In the genomic region with DNA sequence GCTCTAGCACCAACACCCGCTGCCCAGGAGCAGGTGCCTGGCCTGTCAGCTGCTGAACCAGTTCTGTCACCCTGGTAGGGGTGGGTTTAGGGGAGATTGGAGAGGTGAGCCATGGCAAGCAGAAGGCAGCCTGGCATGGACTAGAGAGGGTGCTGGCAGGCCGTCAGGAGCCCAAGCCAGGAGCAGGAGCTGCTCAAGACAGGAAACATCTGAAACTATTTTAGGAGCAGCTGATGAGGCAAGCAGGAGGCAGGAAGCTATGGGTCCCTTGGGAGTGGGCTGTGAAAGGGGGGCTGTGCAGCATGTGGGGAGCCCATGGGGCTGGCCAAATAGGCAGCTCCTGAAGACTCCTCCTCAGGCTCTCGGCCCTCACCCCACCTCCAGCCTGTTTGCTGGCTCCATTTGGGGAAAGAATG, we compare ENCODE assay signal across 9 cellular contexts. TPM values are rescaled to one million over a fixed set of nuclear protein-coding genes. Genes with fewer than 3 reads are reported as not detected.
A peak's percentile ranks its signal among the peaks of the same experiment; 100 is the strongest.
DNase-seq lines count a peak whose midpoint lies in the region; FAIRE-seq and TF ChIP-seq lines count a peak whose summit lies in the region.
"Had no signal": no experiment of that assay in that cellular context is flagged by ENCODE, and none has a peak within 500 bp of the region (broad histone marks: within the 10 kb centered on the region; RNA-seq: fewer than 3 reads in every experiment).

No MANE protein-coding gene starts in this region.

- no peaks in the 10 kb centered on the region for H4K20me1 ChIP-seq in BLaER1 treated with 17β-estradiol and CSF1 and Interleukin-3, amounts not matched to agents 10 nM and 100 nM
- H4K20me1 ChIP-seq in keratinocyte (ENCODE audit: control insufficient read depth, extremely low read depth, insufficient read depth, low read length) = peaks cover 7% of the 10 kb centered on the region

- no peak for FAIRE-seq in keratinocyte (lab: Jason Lieb, UNC)
- FAIRE-seq: endometrium had no signal

- peak in 35 of 58 donors; percentile 9 to 64 (median 42) for DNase-seq in anterior cingulate cortex (lab: John Stamatoyannopoulos, UW)
- no peak for DNase-seq in keratinocyte (ENCODE audit: low read depth, low spot score)
- DNase-seq in A172 (ENCODE audit: low spot score) = no peak
- DNase-seq in NCI-H774 (lab: John Stamatoyannopoulos, UW) = no peak
- no peak for DNase-seq in activated naive CD4-positive, alpha-beta T cell (lab: John Stamatoyannopoulos, UW)

- dilution Hi-C loops in keratinocyte (cut with MboI; ENCODE audit: extremely low pct_ligation_motif_present, low sequenced_read_pairs) = no loop called here

- H3K9ac ChIP-seq in BLaER1 treated with 17β-estradiol and CSF1 and Interleukin-3, amounts not matched to agents 10 nM and 100 nM = peak overlapping the region; percentile 82 to 99 (median 97)
- no peak overlapping the region for H3K9ac ChIP-seq in keratinocyte (ENCODE audit: control insufficient read depth, extremely low read depth, insufficient read depth, low read length)
- H3K9ac ChIP-seq in stomach smooth muscle (ENCODE audit: low read length in 2 of 2) = no peak overlapping the region

- no peak overlapping the region for H2AFZ ChIP-seq in keratinocyte (ENCODE audit: control insufficient read depth, low read length)

- no peaks in the 10 kb centered on the region for H3K9me3 ChIP-seq in BLaER1 treated with 17β-estradiol and CSF1 and Interleukin-3, amounts not matched to agents 10 nM and 100 nM (replicated peaks in 1 of 11)
- H3K9me3 ChIP-seq in KOPT-K1 (ENCODE audit: insufficient read depth, low read length, poor library complexity, severe bottlenecking) (no peaks in the 10 kb centered on the region), keratinocyte (ENCODE audit: control insufficient read depth, low read depth, low read length) (no peaks in the 10 kb centered on the region), stomach smooth muscle (ENCODE audit: control insufficient read depth in 2 of 2, low read length in 2 of 2) (no peaks in the 10 kb centered on the region)

- TF ChIP-seq CTCF in keratinocyte (optimal IDR thresholded peaks at IDR 0.05 in 1 of 3, IDR thresholded peaks at IDR 0.05 in 1 of 3, conservative IDR thresholded peaks at IDR 0.05 in 1 of 3; ENCODE audit: extremely low read depth in 1 of 3, insufficient read depth in 2 of 3, low read length in 3 of 3) = no peak

- peak overlapping the region; percentile 87 to 100 (median 100) for H3K27ac ChIP-seq in BLaER1 treated with 17β-estradiol and CSF1 and Interleukin-3, amounts not matched to agents 10 nM and 100 nM
- peak overlapping the region; percentile 96 for H3K27ac ChIP-seq in KOPT-K1 (ENCODE audit: low read depth, low read length, poor library complexity, severe bottlenecking)
- H3K27ac ChIP-seq in keratinocyte (ENCODE audit: control insufficient read depth, insufficient read depth, low read length) = no peak overlapping the region
- H3K27ac ChIP-seq in stomach smooth muscle (ENCODE audit: low read length) = peak overlapping the region; percentile 67

- H3K36me3 ChIP-seq in BLaER1 treated with 17β-estradiol and CSF1 and Interleukin-3, amounts not matched to agents 10 nM and 100 nM = peaks cover 14 to 31% (median 20%) of the 10 kb centered on the region in 11 experiments; a peak in 21 of 22 replicates
- H3K36me3 ChIP-seq in KOPT-K1 (ENCODE audit: insufficient read depth, low read length) (peaks cover 17% of the 10 kb centered on the region; the same call in 1 of the 2 replicates), keratinocyte (ENCODE audit: control insufficient read depth in 2 of 2, extremely low read depth in 1 of 2, insufficient read depth in 2 of 2, low read length in 2 of 2) (peaks cover 0 to 14% of the 10 kb centered on the region in 2 experiments), stomach smooth muscle (ENCODE audit: control insufficient read depth in 2 of 2, insufficient read depth in 2 of 2, low read length in 2 of 2) (peaks cover 9 to 13% of the 10 kb centered on the region in 2 donors)

- peaks cover 6 to 16% (median 11%) of the 10 kb centered on the region in 11 experiments; a peak in 16 of 22 replicates for H3K27me3 ChIP-seq in BLaER1 treated with 17β-estradiol and CSF1 and Interleukin-3, amounts not matched to agents 10 nM and 100 nM
- H3K27me3 ChIP-seq in keratinocyte (ENCODE audit: control insufficient read depth, extremely low read depth, insufficient read depth, low read length) = no peaks in the 10 kb centered on the region
- H3K27me3 ChIP-seq in stomach smooth muscle (ENCODE audit: control insufficient read depth in 1 of 2, insufficient read depth in 2 of 2, low read length in 2 of 2) = no peaks in the 10 kb centered on the region

- H3K4me2 ChIP-seq in BLaER1 treated with 17β-estradiol and CSF1 and Interleukin-3, amounts not matched to agents 10 nM and 100 nM = peak overlapping the region; percentile 98 to 100 (median 100)
- peak overlapping the region; percentile 9 for H3K4me2 ChIP-seq in keratinocyte (ENCODE audit: control insufficient read depth, extremely low read depth, insufficient read depth, low read depth, low read length)

- peaks cover 12% of the 10 kb centered on the region for H3K79me2 ChIP-seq in keratinocyte (ENCODE audit: control insufficient read depth, insufficient read depth, low read length)

- peak overlapping the region; percentile 78 to 95 (median 88) for H3K4me3 ChIP-seq in BLaER1 treated with 17β-estradiol and CSF1 and Interleukin-3, amounts not matched to agents 10 nM and 100 nM
- H3K4me3 ChIP-seq in keratinocyte (ENCODE audit: control insufficient read depth in 2 of 3, extremely low read depth in 1 of 3, insufficient read depth in 2 of 3, low read depth in 1 of 3, low read length in 3 of 3) (no peak overlapping the region), stomach smooth muscle (ENCODE audit: low read length in 2 of 2) (peak overlapping the region; percentile 7 to 44)

- peaks cover 63 to 74% (median 69%) of the 10 kb centered on the region in 10 experiments for H3K4me1 ChIP-seq in BLaER1 treated with 17β-estradiol and CSF1 and Interleukin-3, amounts not matched to agents 10 nM and 100 nM
- peaks cover 40% of the 10 kb centered on the region for H3K4me1 ChIP-seq in keratinocyte (ENCODE audit: control insufficient read depth, extremely low read depth, insufficient read depth, low read length)
- H3K4me1 ChIP-seq in stomach smooth muscle (ENCODE audit: control insufficient read depth, insufficient read depth, low read length) = peaks cover 49% of the 10 kb centered on the region

- peaks cover 6% of the 10 kb centered on the region for H3K9me1 ChIP-seq in keratinocyte (ENCODE audit: control insufficient read depth, extremely low read depth, insufficient read depth, low read length)

RNA-seq across cellular contexts. Expression of gene INKA1, which starts 2.3 kb away (rescaled TPM):
- polyA plus RNA-seq in keratinocyte = 10.1 to 20.6 TPM (median 12.0 TPM) in 3 replicates
- polyA plus RNA-seq in keratinocyte (2011; ENCODE audit: low read depth) = 3.0 TPM
- 8.7 and 20.3 TPM in 2 replicates for polyA plus RNA-seq in keratinocyte (2011; cell fraction: cytosol; rRNA removed)
- polyA plus RNA-seq in keratinocyte (2011; cell fraction: nucleus; rRNA removed) = 8.1 and 10.8 TPM in 2 replicates
- polyA plus RNA-seq in keratinocyte (2012; ENCODE audit: low replicate concordance) = 7.8 and 16.9 TPM in 2 replicates
- 5.3 to 17.0 TPM (median 10.0 TPM) in 3 replicates for polyA minus RNA-seq in keratinocyte
- polyA minus RNA-seq in keratinocyte (2011; cell fraction: cytosol; rRNA and poly(A)+ RNA removed) = 31.7 TPM
- 5.0 and 7.5 TPM in 2 replicates for polyA minus RNA-seq in keratinocyte (2011; cell fraction: nucleus; rRNA and poly(A)+ RNA removed)
- 2.8 and 6.4 TPM in 2 replicates for total RNA-seq in A172 (2014; rRNA removed; shearing (Covaris generic))

RNA-seq across cellular contexts. Expression of gene CDHR4, which starts 5.7 kb away (rescaled TPM):
- 0.19 TPM in 1 of 3 replicates, not detected in the others for polyA plus RNA-seq in keratinocyte
- polyA plus RNA-seq in keratinocyte (2011; ENCODE audit: low read depth) = 0.26 TPM
- not detected in 2 replicates for polyA plus RNA-seq in keratinocyte (2011; cell fraction: cytosol; rRNA removed)
- polyA plus RNA-seq in keratinocyte (2011; cell fraction: nucleus; rRNA removed) = 0.08 and 0.11 TPM in 2 replicates
- not detected in 2 replicates for polyA plus RNA-seq in keratinocyte (2012; ENCODE audit: low replicate concordance)
- polyA minus RNA-seq in keratinocyte = not detected in 3 replicates
- not detected for polyA minus RNA-seq in keratinocyte (2011; cell fraction: cytosol; rRNA and poly(A)+ RNA removed)
- not detected in 2 replicates for polyA minus RNA-seq in keratinocyte (2011; cell fraction: nucleus; rRNA and poly(A)+ RNA removed)
- total RNA-seq in A172 (2014; rRNA removed; shearing (Covaris generic)) = not detected in 2 replicates

RNA-seq across cellular contexts. Expression of gene UBA7, which starts 8.4 kb away (rescaled TPM):
- 5.4 to 10.4 TPM (median 7.7 TPM) in 3 replicates for polyA plus RNA-seq in keratinocyte
- 0.55 TPM for polyA plus RNA-seq in keratinocyte (2011; ENCODE audit: low read depth)
- 1.6 and 1.9 TPM in 2 replicates for polyA plus RNA-seq in keratinocyte (2011; cell fraction: cytosol; rRNA removed)
- polyA plus RNA-seq in keratinocyte (2011; cell fraction: nucleus; rRNA removed) = 26.5 and 35.2 TPM in 2 replicates
- 0.82 and 9.7 TPM in 2 replicates for polyA plus RNA-seq in keratinocyte (2012; ENCODE audit: low replicate concordance)
- 13.5 to 30.4 TPM (median 13.7 TPM) in 3 replicates for polyA minus RNA-seq in keratinocyte
- 8.4 TPM for polyA minus RNA-seq in keratinocyte (2011; cell fraction: cytosol; rRNA and poly(A)+ RNA removed)
- 6.4 and 8.2 TPM in 2 replicates for polyA minus RNA-seq in keratinocyte (2011; cell fraction: nucleus; rRNA and poly(A)+ RNA removed)
- 13.1 and 19.7 TPM in 2 replicates for total RNA-seq in A172 (2014; rRNA removed; shearing (Covaris generic))

RNA-seq across cellular contexts. Expression of gene IP6K1, which starts 19.0 kb away (rescaled TPM):
- 24.5 to 34.3 TPM (median 25.9 TPM) in 3 replicates for polyA plus RNA-seq in keratinocyte
- 40.6 TPM for polyA plus RNA-seq in keratinocyte (2011; ENCODE audit: low read depth)
- polyA plus RNA-seq in keratinocyte (2011; cell fraction: cytosol; rRNA removed) = 25.1 and 32.3 TPM in 2 replicates
- polyA plus RNA-seq in keratinocyte (2011; cell fraction: nucleus; rRNA removed) = 34.0 and 37.0 TPM in 2 replicates
- 19.3 and 25.2 TPM in 2 replicates for polyA plus RNA-seq in keratinocyte (2012; ENCODE audit: low replicate concordance)
- 49.3 to 153 TPM (median 61.9 TPM) in 3 replicates for polyA minus RNA-seq in keratinocyte
- polyA minus RNA-seq in keratinocyte (2011; cell fraction: cytosol; rRNA and poly(A)+ RNA removed) = 48.2 TPM
- 27.4 and 63.8 TPM in 2 replicates for polyA minus RNA-seq in keratinocyte (2011; cell fraction: nucleus; rRNA and poly(A)+ RNA removed)
- 26.6 and 31.0 TPM in 2 replicates for total RNA-seq in A172 (2014; rRNA removed; shearing (Covaris generic))

RNA-seq across cellular contexts. Expression of gene TRAIP, which starts 51.0 kb away (rescaled TPM):
- 3.7 to 5.8 TPM (median 5.8 TPM) in 3 replicates for polyA plus RNA-seq in keratinocyte
- 0.76 TPM for polyA plus RNA-seq in keratinocyte (2011; ENCODE audit: low read depth)
- 1.9 and 2.2 TPM in 2 replicates for polyA plus RNA-seq in keratinocyte (2011; cell fraction: cytosol; rRNA removed)
- polyA plus RNA-seq in keratinocyte (2011; cell fraction: nucleus; rRNA removed) = 8.6 and 8.9 TPM in 2 replicates
- 0.79 and 3.7 TPM in 2 replicates for polyA plus RNA-seq in keratinocyte (2012; ENCODE audit: low replicate concordance)
- 3.6 to 7.2 TPM (median 5.9 TPM) in 3 replicates for polyA minus RNA-seq in keratinocyte
- polyA minus RNA-seq in keratinocyte (2011; cell fraction: cytosol; rRNA and poly(A)+ RNA removed) = not detected
- 1.3 and 1.4 TPM in 2 replicates for polyA minus RNA-seq in keratinocyte (2011; cell fraction: nucleus; rRNA and poly(A)+ RNA removed)
- 12.8 and 16.1 TPM in 2 replicates for total RNA-seq in A172 (2014; rRNA removed; shearing (Covaris generic))

Comparison
In these comparisons a context has a peak if more than half of its experiments do, and no peak if none do; other contexts are left out.
1. H3K4me3 ChIP-seq: peak in BLaER1 treated with 17β-estradiol and CSF1 and Interleukin-3, amounts not matched to agents 10 nM and 100 nM (10 of 10) and stomach smooth muscle (2 of 2); none in keratinocyte (0 of 3).
2. H3K9ac ChIP-seq: peak in BLaER1 treated with 17β-estradiol and CSF1 and Interleukin-3, amounts not matched to agents 10 nM and 100 nM (11 of 11); none in keratinocyte (single experiment) and stomach smooth muscle (0 of 2).
3. DNase-seq: peak in anterior cingulate cortex (35 of 58); none in keratinocyte (single experiment), A172 (single experiment), NCI-H774 (single experiment) and activated naive CD4-positive, alpha-beta T cell (0 of 4).